38 cellular contexts compared by ENCODE assay signal in genomic region chr4:175051974-175052373, GRCh38.
"Had no signal": no experiment of that assay in that cellular context is flagged by ENCODE, and none has a peak within 500 bp of the region (broad histone marks: within the 10 kb centered on the region; RNA-seq: fewer than 3 reads in every experiment).

No MANE protein-coding gene starts in this region.

- H3K4me3 Mint-ChIP-seq: activated CD4-positive, alpha-beta memory T cell treated with anti-CD3 and anti-CD28 coated beads, Interleukin-2, amount 10 ng/mL, durations not matched to agents 7 days and 5 days; activated CD4-positive, alpha-beta T cell treated with anti-CD3 and anti-CD28 coated beads for 36 hours; activated CD4-positive, alpha-beta T cell treated with anti-CD3 and anti-CD28 coated beads, Interleukin-2, amount 10 ng/mL, durations not matched to agents 7 days and 5 days; activated CD8-positive, alpha-beta memory T cell treated with anti-CD3 and anti-CD28 coated beads, Interleukin-2, amount 10 ng/mL, durations not matched to agents 7 days and 5 days; activated CD8-positive, alpha-beta T cell treated with anti-CD3 and anti-CD28 coated beads, Interleukin-2, amount 10 ng/mL, durations not matched to agents 7 days and 5 days; activated naive CD4-positive, alpha-beta T cell treated with anti-CD3 and anti-CD28 coated beads, Interleukin-2, amount 10 ng/mL, durations not matched to agents 7 days and 5 days; activated naive CD4-positive, alpha-beta T cell treated with anti-CD3 and anti-CD28 coated beads, Interleukin-2, amount 50 U/mL, for 24 hours; activated naive CD8-positive, alpha-beta T cell; activated naive CD8-positive, alpha-beta T cell treated with anti-CD3 and anti-CD28 coated beads, Interleukin-2, amount 10 ng/mL, durations not matched to agents 7 days and 5 days; activated naive CD8-positive, alpha-beta T cell treated with anti-CD3 and anti-CD28 coated beads, Interleukin-2, amount 50 U/mL, for 24 hours; activated T-cell treated with anti-CD3 and anti-CD28 coated beads, Interleukin-2, amount 50 U/mL, for 24 hours; brain; central memory CD8-positive, alpha-beta T cell; T-helper 1 cell treated with Interleukin-12 subunit alpha and Interleukin-12 subunit beta and Interleukin-4 antibody, amounts not matched to agents 30 μg/mL and 1 μg/mL, for 36 hours; T-helper 2 cell treated with Interferon-gamma antibody and Interleukin-4, amounts not matched to agents 5 μg/mL and 100 μg/mL, for 36 hours; WTC11 had no signal

- H3K4me1 Mint-ChIP-seq: activated CD4-positive, alpha-beta memory T cell treated with anti-CD3 and anti-CD28 coated beads, Interleukin-2, amount 10 ng/mL, durations not matched to agents 7 days and 5 days; activated CD4-positive, alpha-beta T cell treated with anti-CD3 and anti-CD28 coated beads for 36 hours; activated CD4-positive, alpha-beta T cell treated with anti-CD3 and anti-CD28 coated beads, Interleukin-2, amount 10 ng/mL, durations not matched to agents 7 days and 5 days; activated CD8-positive, alpha-beta memory T cell treated with anti-CD3 and anti-CD28 coated beads, Interleukin-2, amount 10 ng/mL, durations not matched to agents 7 days and 5 days; activated naive CD4-positive, alpha-beta T cell treated with anti-CD3 and anti-CD28 coated beads, Interleukin-2, amount 10 ng/mL, durations not matched to agents 7 days and 5 days; activated naive CD4-positive, alpha-beta T cell treated with anti-CD3 and anti-CD28 coated beads, Interleukin-2, amount 50 U/mL, for 24 hours; activated naive CD8-positive, alpha-beta T cell treated with anti-CD3 and anti-CD28 coated beads, Interleukin-2, amount 10 ng/mL, durations not matched to agents 7 days and 5 days; activated naive CD8-positive, alpha-beta T cell treated with anti-CD3 and anti-CD28 coated beads, Interleukin-2, amount 50 U/mL, for 24 hours; brain; central memory CD8-positive, alpha-beta T cell had no signal

- H3K4me1 ChIP-seq: ascending aorta had no signal

- H3K9me3 Mint-ChIP-seq: activated naive CD4-positive, alpha-beta T cell treated with anti-CD3 and anti-CD28 coated beads, Interleukin-2, amount 50 U/mL, for 24 hours; T-helper 1 cell treated with Interleukin-12 subunit alpha and Interleukin-12 subunit beta and Interleukin-4 antibody, amounts not matched to agents 30 μg/mL and 1 μg/mL, for 36 hours had no signal

- H3K27ac ChIP-seq: ascending aorta, cardiac muscle cell, WERI-Rb-1 had no signal

- H3K27ac Mint-ChIP-seq: activated CD4-positive, alpha-beta memory T cell treated with anti-CD3 and anti-CD28 coated beads, Interleukin-2, amount 10 ng/mL, durations not matched to agents 7 days and 5 days; activated CD4-positive, alpha-beta T cell treated with anti-CD3 and anti-CD28 coated beads for 36 hours; activated CD4-positive, alpha-beta T cell treated with anti-CD3 and anti-CD28 coated beads, Interleukin-2, amount 10 ng/mL, durations not matched to agents 7 days and 5 days; activated CD8-positive, alpha-beta memory T cell treated with anti-CD3 and anti-CD28 coated beads, Interleukin-2, amount 10 ng/mL, durations not matched to agents 7 days and 5 days; activated CD8-positive, alpha-beta T cell treated with anti-CD3 and anti-CD28 coated beads, Interleukin-2, amount 10 ng/mL, durations not matched to agents 7 days and 5 days; activated naive CD4-positive, alpha-beta T cell treated with anti-CD3 and anti-CD28 coated beads, Interleukin-2, amount 10 ng/mL, durations not matched to agents 7 days and 5 days; activated naive CD4-positive, alpha-beta T cell treated with anti-CD3 and anti-CD28 coated beads, Interleukin-2, amount 50 U/mL, for 24 hours; activated naive CD8-positive, alpha-beta T cell; activated naive CD8-positive, alpha-beta T cell treated with anti-CD3 and anti-CD28 coated beads, Interleukin-2, amount 10 ng/mL, durations not matched to agents 7 days and 5 days; activated naive CD8-positive, alpha-beta T cell treated with anti-CD3 and anti-CD28 coated beads, Interleukin-2, amount 50 U/mL, for 24 hours; activated T-cell treated with anti-CD3 and anti-CD28 coated beads, Interleukin-2, amount 50 U/mL, for 24 hours; activated T-helper 2 cell treated with anti-CD3 and anti-CD28 coated beads, Interferon-gamma antibody, Interleukin-2, Interleukin-4, amounts not matched to agents 10 μg/mL and 5 μg/mL and 100 μg/mL, durations not matched to agents 14 hours and 24 hours and 36 hours; brain; T-helper 1 cell treated with Interleukin-12 subunit alpha and Interleukin-12 subunit beta and Interleukin-4 antibody, amounts not matched to agents 30 μg/mL and 1 μg/mL, for 36 hours; T-helper 2 cell treated with Interferon-gamma antibody and Interleukin-4, amounts not matched to agents 5 μg/mL and 100 μg/mL, for 36 hours; WTC11 had no signal

- H3K27me3 ChIP-seq: ascending aorta, cardiac muscle cell had no signal

- DNase-seq: activated CD4-positive, alpha-beta memory T cell treated with anti-CD3 and anti-CD28 coated beads, Interleukin-2, amount 10 ng/mL, durations not matched to agents 7 days and 5 days; activated CD4-positive, alpha-beta T cell treated with anti-CD3 and anti-CD28 coated beads for 1 hour; activated CD4-positive, alpha-beta T cell treated with anti-CD3 and anti-CD28 coated beads for 36 hours; activated CD4-positive, alpha-beta T cell treated with anti-CD3 and anti-CD28 coated beads for 48 hours; activated CD4-positive, alpha-beta T cell treated with anti-CD3 and anti-CD28 coated beads, Interleukin-2, amount 10 ng/mL, durations not matched to agents 7 days and 5 days; activated CD4-positive, alpha-beta T cell treated with anti-CD3 and anti-CD28 coated beads, Interleukin-2, amount 50 U/mL, for 48 hours; activated CD4-positive, CD25-positive, alpha-beta regulatory T cell; activated CD8-positive, alpha-beta memory T cell treated with anti-CD3 and anti-CD28 coated beads for 24 hours; activated CD8-positive, alpha-beta memory T cell treated with anti-CD3 and anti-CD28 coated beads, Interleukin-2, amount 10 ng/mL, durations not matched to agents 7 days and 5 days; activated CD8-positive, alpha-beta memory T cell treated with anti-CD3 and anti-CD28 coated beads, Interleukin-2, amount 50 U/mL, for 48 hours; activated CD8-positive, alpha-beta T cell treated with anti-CD3 and anti-CD28 coated beads, Interleukin-2, amount 10 ng/mL, durations not matched to agents 7 days and 5 days; activated effector memory CD4-positive, alpha-beta T cell treated with Interleukin-2 at 50 U/mL for 16 hours; activated gamma-delta T cell; activated naive CD4-positive, alpha-beta T cell treated with anti-CD3 and anti-CD28 coated beads, Interleukin-2, amount 10 ng/mL, durations not matched to agents 7 days and 5 days; activated naive CD4-positive, alpha-beta T cell treated with Interleukin-2 at 50 U/mL for 16 hours; activated naive CD8-positive, alpha-beta T cell treated with anti-CD3 and anti-CD28 coated beads, Interleukin-2, amount 10 ng/mL, durations not matched to agents 7 days and 5 days; activated naive CD8-positive, alpha-beta T cell treated with anti-CD3 and anti-CD28 coated beads, Interleukin-2, amount 50 U/mL, for 24 hours; activated T-cell treated with anti-CD3 and anti-CD28 coated beads, Interleukin-2, amount 50 U/mL, for 24 hours; activated T-cell treated with anti-CD3 and anti-CD28 coated beads, Interleukin-2, amount 50 U/mL, for 48 hours; amygdala; anterior cingulate cortex; caudate nucleus; cerebellar nuclear complex; T-helper 1 cell; T-helper 2 cell; T-helper 9 cell; WERI-Rb-1 had no signal

- ATAC-seq: activated CD4-positive, alpha-beta T cell treated with anti-CD3 and anti-CD28 coated beads for 36 hours; activated CD4-positive, CD25-positive, alpha-beta regulatory T cell treated with anti-CD3 and anti-CD28 coated beads, Interleukin-2, amount 50 U/mL, for 24 hours; activated CD8-positive, alpha-beta memory T cell treated with anti-CD3 and anti-CD28 coated beads, Interleukin-2, amount 10 ng/mL, durations not matched to agents 7 days and 5 days; activated CD8-positive, alpha-beta T cell treated with anti-CD3 and anti-CD28 coated beads, Interleukin-2, amount 10 ng/mL, durations not matched to agents 7 days and 5 days; activated naive CD8-positive, alpha-beta T cell treated with anti-CD3 and anti-CD28 coated beads, Interleukin-2, amount 50 U/mL, for 24 hours; WTC11 had no signal

- H3K9me3 ChIP-seq: ascending aorta had no signal

- H3K4me3 ChIP-seq: ascending aorta, cardiac muscle cell had no signal

- H3K36me3 ChIP-seq: ascending aorta, cardiac muscle cell, WERI-Rb-1 had no signal

- H3K27me3 Mint-ChIP-seq: activated CD4-positive, alpha-beta memory T cell treated with anti-CD3 and anti-CD28 coated beads, Interleukin-2, amount 10 ng/mL, durations not matched to agents 7 days and 5 days; activated CD4-positive, alpha-beta T cell treated with anti-CD3 and anti-CD28 coated beads for 36 hours; activated CD4-positive, alpha-beta T cell treated with anti-CD3 and anti-CD28 coated beads, Interleukin-2, amount 10 ng/mL, durations not matched to agents 7 days and 5 days; activated CD8-positive, alpha-beta memory T cell treated with anti-CD3 and anti-CD28 coated beads, Interleukin-2, amount 10 ng/mL, durations not matched to agents 7 days and 5 days; activated naive CD4-positive, alpha-beta T cell treated with anti-CD3 and anti-CD28 coated beads, Interleukin-2, amount 10 ng/mL, durations not matched to agents 7 days and 5 days; activated naive CD4-positive, alpha-beta T cell treated with anti-CD3 and anti-CD28 coated beads, Interleukin-2, amount 50 U/mL, for 24 hours; activated naive CD8-positive, alpha-beta T cell; activated naive CD8-positive, alpha-beta T cell treated with anti-CD3 and anti-CD28 coated beads, Interleukin-2, amount 10 ng/mL, durations not matched to agents 7 days and 5 days; activated naive CD8-positive, alpha-beta T cell treated with anti-CD3 and anti-CD28 coated beads, Interleukin-2, amount 50 U/mL, for 24 hours; activated T-cell treated with anti-CD3 and anti-CD28 coated beads, Interleukin-2, amount 50 U/mL, for 24 hours; central memory CD8-positive, alpha-beta T cell had no signal

- H3K36me3 Mint-ChIP-seq: activated CD8-positive, alpha-beta memory T cell treated with anti-CD3 and anti-CD28 coated beads, Interleukin-2, amount 10 ng/mL, durations not matched to agents 7 days and 5 days; activated naive CD4-positive, alpha-beta T cell treated with anti-CD3 and anti-CD28 coated beads, Interleukin-2, amount 10 ng/mL, durations not matched to agents 7 days and 5 days; activated naive CD4-positive, alpha-beta T cell treated with anti-CD3 and anti-CD28 coated beads, Interleukin-2, amount 50 U/mL, for 24 hours; activated naive CD8-positive, alpha-beta T cell; activated naive CD8-positive, alpha-beta T cell treated with anti-CD3 and anti-CD28 coated beads, Interleukin-2, amount 10 ng/mL, durations not matched to agents 7 days and 5 days; brain; WTC11 had no signal
